Comparison of ENCODE assay signal across 1 cellular context in the genomic region with DNA sequence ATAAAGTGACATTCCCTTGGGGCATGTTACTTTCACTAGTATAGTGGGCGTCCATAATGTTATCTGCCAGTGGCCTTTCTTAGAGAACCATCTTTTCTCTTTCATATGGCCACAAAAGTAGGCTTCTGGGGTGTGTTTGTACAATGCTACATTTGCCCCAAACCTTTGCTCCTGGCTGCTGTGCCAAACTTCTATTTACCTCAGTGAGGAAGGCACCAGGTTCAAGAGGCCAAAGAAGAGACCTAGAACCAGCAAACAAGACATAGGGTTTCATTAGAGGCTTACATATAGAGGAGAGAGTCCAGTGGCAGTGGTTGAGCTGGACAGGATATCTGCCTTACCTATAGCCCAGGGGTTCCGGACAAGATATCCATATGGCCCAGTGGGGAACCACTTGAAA.
TF ChIP-seq lines count a peak whose summit lies in the region.

No MANE protein-coding gene starts in this region.

TF ChIP-seq in HepG2, 621 proteins besides CTCF, POLR2A, EP300 and RAD21:
- TF ChIP-seq ZFP36L2 (CRISPR knock-in tag; IDR thresholded peaks at IDR 0.05) = no peak
- TF ChIP-seq, protein P1, sequence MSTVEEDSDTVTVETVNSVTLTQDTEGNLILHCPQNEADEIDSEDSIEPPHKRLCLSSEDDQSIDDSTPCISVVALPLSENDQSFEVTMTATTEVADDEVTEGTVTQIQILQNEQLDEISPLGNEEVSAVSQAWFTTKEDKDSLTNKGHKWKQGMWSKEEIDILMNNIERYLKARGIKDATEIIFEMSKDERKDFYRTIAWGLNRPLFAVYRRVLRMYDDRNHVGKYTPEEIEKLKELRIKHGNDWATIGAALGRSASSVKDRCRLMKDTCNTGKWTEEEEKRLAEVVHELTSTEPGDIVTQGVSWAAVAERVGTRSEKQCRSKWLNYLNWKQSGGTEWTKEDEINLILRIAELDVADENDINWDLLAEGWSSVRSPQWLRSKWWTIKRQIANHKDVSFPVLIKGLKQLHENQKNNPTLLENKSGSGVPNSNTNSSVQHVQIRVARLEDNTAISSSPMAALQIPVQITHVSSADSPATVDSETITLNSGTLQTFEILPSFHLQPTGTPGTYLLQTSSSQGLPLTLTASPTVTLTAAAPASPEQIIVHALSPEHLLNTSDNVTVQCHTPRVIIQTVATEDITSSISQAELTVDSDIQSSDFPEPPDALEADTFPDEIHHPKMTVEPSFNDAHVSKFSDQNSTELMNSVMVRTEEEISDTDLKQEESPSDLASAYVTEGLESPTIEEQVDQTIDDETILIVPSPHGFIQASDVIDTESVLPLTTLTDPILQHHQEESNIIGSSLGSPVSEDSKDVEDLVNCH (CRISPR knock-in tag; IDR thresholded peaks at IDR 0.05) = no peak
- TF ChIP-seq PLRG1 (conservative IDR thresholded peaks at IDR 0.05) = no peak
- no peak for TF ChIP-seq HOXA7 (CRISPR knock-in tag; IDR thresholded peaks at IDR 0.05)
- TF ChIP-seq, protein P2, sequence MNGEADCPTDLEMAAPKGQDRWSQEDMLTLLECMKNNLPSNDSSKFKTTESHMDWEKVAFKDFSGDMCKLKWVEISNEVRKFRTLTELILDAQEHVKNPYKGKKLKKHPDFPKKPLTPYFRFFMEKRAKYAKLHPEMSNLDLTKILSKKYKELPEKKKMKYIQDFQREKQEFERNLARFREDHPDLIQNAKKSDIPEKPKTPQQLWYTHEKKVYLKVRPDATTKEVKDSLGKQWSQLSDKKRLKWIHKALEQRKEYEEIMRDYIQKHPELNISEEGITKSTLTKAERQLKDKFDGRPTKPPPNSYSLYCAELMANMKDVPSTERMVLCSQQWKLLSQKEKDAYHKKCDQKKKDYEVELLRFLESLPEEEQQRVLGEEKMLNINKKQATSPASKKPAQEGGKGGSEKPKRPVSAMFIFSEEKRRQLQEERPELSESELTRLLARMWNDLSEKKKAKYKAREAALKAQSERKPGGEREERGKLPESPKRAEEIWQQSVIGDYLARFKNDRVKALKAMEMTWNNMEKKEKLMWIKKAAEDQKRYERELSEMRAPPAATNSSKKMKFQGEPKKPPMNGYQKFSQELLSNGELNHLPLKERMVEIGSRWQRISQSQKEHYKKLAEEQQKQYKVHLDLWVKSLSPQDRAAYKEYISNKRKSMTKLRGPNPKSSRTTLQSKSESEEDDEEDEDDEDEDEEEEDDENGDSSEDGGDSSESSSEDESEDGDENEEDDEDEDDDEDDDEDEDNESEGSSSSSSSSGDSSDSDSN (CRISPR knock-in tag; IDR thresholded peaks at IDR 0.05) = no peak
- no peak for TF ChIP-seq ZNF121 (CRISPR knock-in tag; IDR thresholded peaks at IDR 0.05)
- TF ChIP-seq, protein P3, sequence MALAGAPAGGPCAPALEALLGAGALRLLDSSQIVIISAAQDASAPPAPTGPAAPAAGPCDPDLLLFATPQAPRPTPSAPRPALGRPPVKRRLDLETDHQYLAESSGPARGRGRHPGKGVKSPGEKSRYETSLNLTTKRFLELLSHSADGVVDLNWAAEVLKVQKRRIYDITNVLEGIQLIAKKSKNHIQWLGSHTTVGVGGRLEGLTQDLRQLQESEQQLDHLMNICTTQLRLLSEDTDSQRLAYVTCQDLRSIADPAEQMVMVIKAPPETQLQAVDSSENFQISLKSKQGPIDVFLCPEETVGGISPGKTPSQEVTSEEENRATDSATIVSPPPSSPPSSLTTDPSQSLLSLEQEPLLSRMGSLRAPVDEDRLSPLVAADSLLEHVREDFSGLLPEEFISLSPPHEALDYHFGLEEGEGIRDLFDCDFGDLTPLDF (CRISPR knock-in tag; IDR thresholded peaks at IDR 0.05) = no peak
- no peak for TF ChIP-seq NR2F1 (CRISPR knock-in tag; IDR thresholded peaks at IDR 0.05)
- TF ChIP-seq U2AF2 (IDR thresholded peaks at IDR 0.05; ENCODE audit: low read depth, low read length) = no peak
- TF ChIP-seq, protein P4, sequence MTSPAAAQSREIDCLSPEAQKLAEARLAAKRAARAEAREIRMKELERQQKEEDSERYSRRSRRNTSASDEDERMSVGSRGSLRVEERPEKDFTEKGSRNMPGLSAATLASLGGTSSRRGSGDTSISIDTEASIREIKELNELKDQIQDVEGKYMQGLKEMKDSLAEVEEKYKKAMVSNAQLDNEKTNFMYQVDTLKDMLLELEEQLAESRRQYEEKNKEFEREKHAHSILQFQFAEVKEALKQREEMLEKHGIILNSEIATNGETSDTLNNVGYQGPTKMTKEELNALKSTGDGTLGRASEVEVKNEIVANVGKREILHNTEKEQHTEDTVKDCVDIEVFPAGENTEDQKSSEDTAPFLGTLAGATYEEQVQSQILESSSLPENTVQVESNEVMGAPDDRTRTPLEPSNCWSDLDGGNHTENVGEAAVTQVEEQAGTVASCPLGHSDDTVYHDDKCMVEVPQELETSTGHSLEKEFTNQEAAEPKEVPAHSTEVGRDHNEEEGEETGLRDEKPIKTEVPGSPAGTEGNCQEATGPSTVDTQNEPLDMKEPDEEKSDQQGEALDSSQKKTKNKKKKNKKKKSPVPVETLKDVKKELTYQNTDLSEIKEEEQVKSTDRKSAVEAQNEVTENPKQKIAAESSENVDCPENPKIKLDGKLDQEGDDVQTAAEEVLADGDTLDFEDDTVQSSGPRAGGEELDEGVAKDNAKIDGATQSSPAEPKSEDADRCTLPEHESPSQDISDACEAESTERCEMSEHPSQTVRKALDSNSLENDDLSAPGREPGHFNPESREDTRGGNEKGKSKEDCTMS (CRISPR knock-in tag; conservative IDR thresholded peaks at IDR 0.05) = no peak
- TF ChIP-seq ZFP62 (CRISPR knock-in tag; IDR thresholded peaks at IDR 0.05) = no peak
- TF ChIP-seq JARID2 (CRISPR knock-in tag; IDR thresholded peaks at IDR 0.05; ENCODE audit: insufficient replicate concordance) = no peak
- no peak for TF ChIP-seq ZNF264 (CRISPR knock-in tag; IDR thresholded peaks at IDR 0.05)
- TF ChIP-seq, protein P5, sequence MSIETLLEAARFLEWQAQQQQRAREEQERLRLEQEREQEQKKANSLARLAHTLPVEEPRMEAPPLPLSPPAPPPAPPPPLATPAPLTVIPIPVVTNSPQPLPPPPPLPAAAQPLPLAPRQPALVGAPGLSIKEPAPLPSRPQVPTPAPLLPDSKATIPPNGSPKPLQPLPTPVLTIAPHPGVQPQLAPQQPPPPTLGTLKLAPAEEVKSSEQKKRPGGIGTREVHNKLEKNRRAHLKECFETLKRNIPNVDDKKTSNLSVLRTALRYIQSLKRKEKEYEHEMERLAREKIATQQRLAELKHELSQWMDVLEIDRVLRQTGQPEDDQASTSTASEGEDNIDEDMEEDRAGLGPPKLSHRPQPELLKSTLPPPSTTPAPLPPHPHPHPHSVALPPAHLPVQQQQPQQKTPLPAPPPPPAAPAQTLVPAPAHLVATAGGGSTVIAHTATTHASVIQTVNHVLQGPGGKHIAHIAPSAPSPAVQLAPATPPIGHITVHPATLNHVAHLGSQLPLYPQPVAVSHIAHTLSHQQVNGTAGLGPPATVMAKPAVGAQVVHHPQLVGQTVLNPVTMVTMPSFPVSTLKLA (IDR thresholded peaks at IDR 0.05) = no peak
- TF ChIP-seq THYN1 (CRISPR knock-in tag; IDR thresholded peaks at IDR 0.05; ENCODE audit: borderline replicate concordance, low read depth) = no peak
